Comparison of ENCODE assay signal across 12 cellular contexts in the genomic region with DNA sequence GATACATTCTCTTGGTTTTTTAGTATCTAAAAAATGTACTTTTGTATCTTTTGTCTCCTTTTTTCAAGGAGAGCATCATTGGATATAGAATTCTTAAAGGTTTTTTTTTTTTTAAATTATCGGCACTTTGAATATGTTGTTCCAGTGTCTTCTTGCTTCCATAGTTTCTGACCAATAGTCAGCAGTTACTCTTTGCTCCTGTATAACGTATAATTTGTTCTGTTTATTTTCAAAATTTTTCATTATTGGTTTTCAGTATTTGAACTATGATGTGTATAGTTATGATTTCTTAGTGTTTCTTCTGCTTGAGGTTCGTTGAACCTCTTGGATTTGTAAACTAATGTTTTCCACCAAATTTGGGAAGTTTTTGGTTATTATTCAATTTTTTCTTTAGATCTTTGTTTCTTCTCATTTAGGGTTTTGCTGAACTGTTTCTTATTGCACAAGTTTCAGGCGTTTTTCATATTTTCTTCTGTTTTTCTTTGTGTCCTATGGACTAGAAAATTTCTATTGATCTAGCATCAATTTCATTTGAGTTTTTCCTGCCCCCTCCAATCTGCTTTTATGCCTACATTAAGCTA.
DNase-seq lines count a peak whose midpoint lies in the region; ATAC-seq, FAIRE-seq and TF ChIP-seq lines count a peak whose summit lies in the region.
"Had no signal": no experiment of that assay in that cellular context is flagged by ENCODE, and none has a peak within 500 bp of the region (broad histone marks: within the 10 kb centered on the region; RNA-seq: fewer than 3 reads in every experiment).

No MANE protein-coding gene starts in this region.

- POLR2A ChIA-PET in H1 (lab: Charles Lee; ENCODE audit: partially characterized antibody): interaction anchor here (1.0 kb wide), 2 partner anchors 10 to 193 kb away, joined by 3 read pairs; no protein-coding TSS in a partner anchor

- no peak overlapping the region for H2BK20ac ChIP-seq in H1 (ENCODE audit: low read length)

- H3K14ac ChIP-seq in H1 (ENCODE audit: insufficient read length): no peak overlapping the region

- no peak overlapping the region for H3K4ac ChIP-seq in H1 (replicated peaks; ENCODE audit: insufficient read length, low read depth, low read length)

- H4K5ac ChIP-seq in H1 (ENCODE audit: insufficient read length, low read depth, low read length): no peak overlapping the region

- H4K91ac ChIP-seq in H1 (replicated peaks; ENCODE audit: insufficient read length, low read length): no peak overlapping the region

- H3K27ac ChIP-seq in H1 (ENCODE audit: low read depth, low read length) (no peak overlapping the region), small intestine (ENCODE audit: low read depth in 1 of 2, low read length in 1 of 2) (no peak overlapping the region)

- no peaks in the 10 kb centered on the region for H3K79me1 ChIP-seq in H1 (ENCODE audit: low read depth, low read length)

- H3K4me2 ChIP-seq in H1 (ENCODE audit: insufficient read depth in 1 of 2, low read depth in 2 of 2, low read length in 2 of 2): no peak overlapping the region

- H2BK120ac ChIP-seq in H1 (replicated peaks; ENCODE audit: low read depth, low read length): no peak overlapping the region

- no peak overlapping the region for H4K8ac ChIP-seq in H1 (ENCODE audit: extremely low read depth, insufficient read depth, low read length)

- H2AK5ac ChIP-seq in H1 (ENCODE audit: low read depth, low read length): no peak overlapping the region

- CTCF ChIA-PET in H1 (lab: Charles Lee; ENCODE audit: partially characterized antibody): interaction anchor here (0.7 kb wide), 2 partner anchors 212 to 1208 kb away, joined by 3 read pairs; no protein-coding TSS in a partner anchor

- H3K4me1 ChIP-seq in H1 (replicated peaks in 1 of 4; ENCODE audit: control insufficient read depth in 3 of 4, insufficient read depth in 4 of 4, low read length in 3 of 4): no peaks in the 10 kb centered on the region
- H3K4me1 ChIP-seq in small intestine (ENCODE audit: control insufficient read depth in 2 of 2, insufficient read depth in 1 of 2, low read depth in 1 of 2, low read length in 1 of 2): no peaks in the 10 kb centered on the region

- peak; percentile 25 for DNase-seq in SIG-M5 treated with dmso at 0.1 percent for 504 hours (lab: John Stamatoyannopoulos, UW; ENCODE audit: unreplicated experiment)
- no peak for DNase-seq in SIG-M5 (lab: John Stamatoyannopoulos, UW)
- peak; percentile 31 for DNase-seq in NCI-H69 (lab: John Stamatoyannopoulos, UW)
- DNase-seq in H1 (ENCODE audit: low read depth in 1 of 2, low spot score in 2 of 2): no peak
- peak; percentile 4 for DNase-seq in small intestine
- DNase-seq in GF-D8 (lab: John Stamatoyannopoulos, UW): no peak
- DNase-seq: activated T-cell treated with anti-CD3 and anti-CD28 coated beads, Interleukin-2, amount 50 U/mL, for 1 hour; C1 segment of cervical spinal cord; cortex of kidney; T-helper 9 cell had no signal

- H3K23me2 ChIP-seq in H1 (ENCODE audit: low read depth, low read length): no peaks in the 10 kb centered on the region

- no peak overlapping the region for H3K4me3 ChIP-seq in H1 (ENCODE audit: extremely low read depth in 1 of 4, insufficient read depth in 2 of 4, low read depth in 3 of 4, low read length in 4 of 4)
- H3K4me3 ChIP-seq in small intestine (ENCODE audit: low read depth in 1 of 2, low read length in 2 of 2): no peak overlapping the region

- H3K27me3 ChIP-seq in H1 (replicated peaks in 1 of 4; ENCODE audit: control insufficient read depth in 3 of 4, extremely low read depth in 1 of 4, insufficient read depth in 3 of 4, low read length in 3 of 4) (no peaks in the 10 kb centered on the region), small intestine (ENCODE audit: control insufficient read depth in 2 of 2, insufficient read depth in 2 of 2, low read length in 2 of 2) (no peaks in the 10 kb centered on the region)

- no peak overlapping the region for H2BK15ac ChIP-seq in H1 (ENCODE audit: low read length)

- no peaks in the 10 kb centered on the region for H4K20me1 ChIP-seq in H1 (replicated peaks in 1 of 2; ENCODE audit: control insufficient read depth in 1 of 2, insufficient read depth in 2 of 2, low read length in 2 of 2)

- H3K18ac ChIP-seq in H1 (ENCODE audit: extremely low read depth, low read length): no peak overlapping the region

- peaks cover 0 to 83% (median 26%) of the 10 kb centered on the region in 4 experiments; a peak in 6 of 8 replicates for H3K36me3 ChIP-seq in H1 (ENCODE audit: control insufficient read depth in 2 of 4, insufficient read depth in 4 of 4, low read length in 3 of 4)
- H3K36me3 ChIP-seq in small intestine (ENCODE audit: control insufficient read depth in 2 of 2, insufficient read depth in 2 of 2, low read length in 2 of 2): peaks cover 6 to 8% of the 10 kb centered on the region in 2 donors

- ATAC-seq in GM19467 (IDR thresholded peaks at IDR 0.05; ENCODE audit: unreplicated experiment) (no peak), GM18498 (IDR thresholded peaks at IDR 0.05; ENCODE audit: unreplicated experiment) (no peak)

- TF ChIP-seq RAD21 in H1 (IDR thresholded peaks at IDR 0.05 in 1 of 2, conservative IDR thresholded peaks at IDR 0.05 in 1 of 2; ENCODE audit: low read depth in 2 of 2, low read length in 2 of 2): no peak

- H3K9me3 ChIP-seq in H1 (ENCODE audit: insufficient read depth in 2 of 2, low read depth in 1 of 2, low read length in 1 of 2) (peaks cover 11 to 24% of the 10 kb centered on the region in 2 experiments; a peak in 3 of 4 replicates), small intestine (ENCODE audit: control insufficient read depth, low read depth) (no peaks in the 10 kb centered on the region)

- no peak overlapping the region for H2BK12ac ChIP-seq in H1 (ENCODE audit: low read depth, low read length)

- TF ChIP-seq EP300 in H1 (IDR thresholded peaks at IDR 0.05; ENCODE audit: borderline replicate concordance in 1 of 2, low read depth in 2 of 2, low read length in 2 of 2): no peak

- H3K9ac ChIP-seq in H1 (replicated peaks in 1 of 4; ENCODE audit: extremely low read depth in 1 of 4, low read depth in 3 of 4, low read length in 3 of 4): no peak overlapping the region

- no peak for TF ChIP-seq POLR2A in H1 (IDR thresholded peaks at IDR 0.05; ENCODE audit: control extremely low read depth in 1 of 2, low read depth in 2 of 2, low read length in 2 of 2)

- no peak overlapping the region for H2BK5ac ChIP-seq in H1 (ENCODE audit: low read depth, low read length)

- peaks cover 0 to 24% of the 10 kb centered on the region in 2 experiments; a peak in 1 of 4 replicates for H3K79me2 ChIP-seq in H1 (ENCODE audit: control insufficient read depth in 1 of 2, insufficient read depth in 2 of 2, low read length in 2 of 2)

- TF ChIP-seq CTCF in H1 (IDR thresholded peaks at IDR 0.05; ENCODE audit: control extremely low read depth in 1 of 3, insufficient read depth in 1 of 3, low read depth in 1 of 3, low read length in 3 of 3): no peak

- no peak overlapping the region for H3K23ac ChIP-seq in H1 (ENCODE audit: insufficient read length)

- H3K56ac ChIP-seq in H1 (replicated peaks; ENCODE audit: insufficient read length, low read depth, low read length): no peak overlapping the region

- FAIRE-seq in H1 (lab: Jason Lieb, UNC): peak; percentile 39
- peak; percentile 53 for FAIRE-seq in small intestine (lab: Jason Lieb, UNC)

- H2AFZ ChIP-seq in H1 (ENCODE audit: low read length): no peak overlapping the region

- WGBS in H1 (ENCODE audit: extremely low coverage in 1 of 2, insufficient coverage in 1 of 2, insufficient read length in 1 of 2, insufficient replicate concordance in 2 of 2, low coverage in 1 of 2, low lambda C conversion rate in 2 of 2, missing lambda C conversion rate in 1 of 2), 2 experiments: 88% methylated on average over 4 of the region's 4 CpGs; no CpG with 5 or more reads in 1 of the 2 experiments
- 86 to 93% (median 91%) methylated on average over 4 of the region's 4 CpGs for WGBS in small intestine, 3 donors

TF ChIP-seq in H1, 55 proteins besides CTCF, POLR2A, EP300 and RAD21 (continues in another document):
- TF ChIP-seq YY1 (IDR thresholded peaks at IDR 0.05; ENCODE audit: low read depth, low read length) (no peak), RFX5 (IDR thresholded peaks at IDR 0.05; ENCODE audit: borderline replicate concordance, low read depth, low read length) (no peak), GTF2F1 (IDR thresholded peaks at IDR 0.05; ENCODE audit: borderline replicate concordance, low read depth, low read length) (no peak), ZNF274 (IDR thresholded peaks at IDR 0.05; ENCODE audit: borderline replicate concordance, extremely low read depth, low read length) (no peak), GABPA (IDR thresholded peaks at IDR 0.05; ENCODE audit: borderline replicate concordance, insufficient read depth, low read length) (no peak), KDM5A (IDR thresholded peaks at IDR 0.05; ENCODE audit: low read length) (no peak), NANOG (IDR thresholded peaks at IDR 0.05; ENCODE audit: insufficient read depth, low read depth, low read length, poor library complexity, severe bottlenecking) (no peak), PHF8 (conservative IDR thresholded peaks at IDR 0.05; ENCODE audit: low read depth, low read length) (no peak)

Comparison
In these comparisons a context has a peak if more than half of its experiments do, and no peak if none do; other contexts are left out.
1. DNase-seq: peak in SIG-M5 treated with dmso at 0.1 percent for 504 hours (single experiment), NCI-H69 (single experiment) and small intestine (single experiment); none in SIG-M5 (single experiment), H1 (0 of 2) and GF-D8 (single experiment).